ENCODE assay signal across 8 cellular contexts in the genomic region with DNA sequence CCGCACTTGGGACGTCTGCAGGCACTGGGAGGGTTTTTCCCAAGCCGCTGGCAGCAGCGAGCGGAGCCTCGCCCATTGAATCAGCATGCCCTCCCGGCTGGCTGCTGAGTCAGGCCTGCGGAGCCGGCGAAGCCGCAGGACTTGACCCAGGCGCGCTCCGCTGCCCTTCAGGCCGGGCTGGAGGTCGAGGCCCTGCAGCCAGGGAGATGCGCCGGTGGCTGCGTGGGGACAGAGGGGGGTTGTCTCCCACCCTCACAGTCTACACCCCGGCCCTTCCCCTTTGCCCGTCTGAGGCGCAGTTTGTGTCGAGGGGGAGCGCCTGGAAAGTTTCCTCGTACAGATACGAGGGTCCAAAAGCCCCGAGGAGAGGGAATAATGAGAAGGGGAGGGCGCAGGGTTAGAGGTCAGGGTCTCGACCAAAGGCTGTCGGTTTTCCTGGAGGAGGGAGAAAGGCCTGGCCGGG. TPM values are rescaled to one million over a fixed set of nuclear protein-coding genes. Genes with fewer than 3 reads are reported as not detected.
A peak's percentile ranks its signal among the peaks of the same experiment; 100 is the strongest.
DNase-seq lines count a peak whose midpoint lies in the region; ATAC-seq and TF ChIP-seq lines count a peak whose summit lies in the region.

No MANE protein-coding gene starts in this region.

- ATAC-seq in HG03196 (IDR thresholded peaks at IDR 0.05; ENCODE audit: unreplicated experiment) = no peak

- H3K4me3 ChIP-seq in cardiac muscle cell (peak overlapping the region; percentile 93), osteoblast (ENCODE audit: insufficient read depth, low read length) (peak overlapping the region; percentile 81)

- H3K4me1 Mint-ChIP-seq in activated naive CD8-positive, alpha-beta T cell treated with anti-CD3 and anti-CD28 coated beads for 36 hours = peaks cover 29% of the 10 kb centered on the region

- no peaks in the 10 kb centered on the region for H3K9me3 Mint-ChIP-seq in activated naive CD8-positive, alpha-beta T cell treated with anti-CD3 and anti-CD28 coated beads for 36 hours

- peaks cover 46% of the 10 kb centered on the region for H3K79me2 ChIP-seq in osteoblast (ENCODE audit: insufficient read depth, low read length)

- H3K36me3 Mint-ChIP-seq in activated naive CD8-positive, alpha-beta T cell treated with anti-CD3 and anti-CD28 coated beads for 36 hours = no peaks in the 10 kb centered on the region

- peak overlapping the region; percentile 86 for H3K4me3 Mint-ChIP-seq in activated naive CD8-positive, alpha-beta T cell treated with anti-CD3 and anti-CD28 coated beads for 36 hours

- TF ChIP-seq CTCF in cardiac muscle cell (IDR thresholded peaks at IDR 0.05; ENCODE audit: low read depth, low read length) = no peak
- TF ChIP-seq CTCF in osteoblast (IDR thresholded peaks at IDR 0.05; ENCODE audit: extremely low read depth, low read depth, low read length) = no peak

- no peaks in the 10 kb centered on the region for H3K27me3 ChIP-seq in cardiac muscle cell
- H3K27me3 ChIP-seq in osteoblast (ENCODE audit: insufficient read depth, low read length) = no peaks in the 10 kb centered on the region

- H3K4me2 ChIP-seq in osteoblast (ENCODE audit: insufficient read depth, low read length) = peak overlapping the region; percentile 86

- DNase-seq in NCI-H1417 (lab: John Stamatoyannopoulos, UW) (peak; percentile 8 to 63 (median 61)), NCI-H1417 treated with DMSO at 0.1 percent for 48 hours (lab: John Stamatoyannopoulos, UW) (no peak), LHCN-M2 (ENCODE audit: low read depth) (peak; percentile 79), cardiac muscle cell (ENCODE audit: low read depth in 1 of 2, low spot score in 1 of 2) (peak; percentile 52 to 76), osteoblast (ENCODE audit: insufficient read length, low spot score, missing footprints) (peak; percentile 98), activated gamma-delta T cell (lab: John Stamatoyannopoulos, UW) (no peak)
- DNase-seq in activated naive CD8-positive, alpha-beta T cell treated with anti-CD3 and anti-CD28 coated beads for 36 hours = peak; percentile 30

- peaks cover 30% of the 10 kb centered on the region for H4K20me1 ChIP-seq in osteoblast (ENCODE audit: insufficient read depth, low read length)

- peaks cover 5% of the 10 kb centered on the region for H3K27me3 Mint-ChIP-seq in activated naive CD8-positive, alpha-beta T cell treated with anti-CD3 and anti-CD28 coated beads for 36 hours

- H3K27ac ChIP-seq in cardiac muscle cell (peak overlapping the region; percentile 95), osteoblast (ENCODE audit: low read depth, low read length) (peak overlapping the region; percentile 93)

- H3K4me1 ChIP-seq in cardiac muscle cell (ENCODE audit: low read depth) (peaks cover 15% of the 10 kb centered on the region), osteoblast (ENCODE audit: insufficient read depth, low read length) (peaks cover 35% of the 10 kb centered on the region)

- H2AFZ ChIP-seq in osteoblast (ENCODE audit: low read length) = peak overlapping the region; percentile 62

- H3K9me3 ChIP-seq in cardiac muscle cell (ENCODE audit: low read depth) (no peaks in the 10 kb centered on the region), osteoblast (ENCODE audit: low read depth, low read length) (no peaks in the 10 kb centered on the region)

- peak overlapping the region; percentile 84 for H3K27ac Mint-ChIP-seq in activated naive CD8-positive, alpha-beta T cell treated with anti-CD3 and anti-CD28 coated beads for 36 hours

- H3K36me3 ChIP-seq in cardiac muscle cell (no peaks in the 10 kb centered on the region), osteoblast (ENCODE audit: insufficient read depth, low read length) (peaks cover 9% of the 10 kb centered on the region)

RNA-seq across cellular contexts. Expression of a gene that starts 0.8 kb away (rescaled TPM):
- total RNA-seq in LHCN-M2 (2014; rRNA removed) = 258 and 283 TPM in 2 replicates
- 86.7 TPM for polyA plus RNA-seq in LHCN-M2 (2012)
- total RNA-seq in activated naive CD8-positive, alpha-beta T cell treated with anti-CD3 and anti-CD28 coated beads for 36 hours = 10 to 100 TPM; 88.0 to 88.6 TPM
- total RNA-seq in cardiac muscle cell = 252 and 365 TPM in 2 replicates
- polyA plus RNA-seq in cardiac muscle cell = 167 and 190 TPM in 2 replicates
- 198 and 205 TPM in 2 replicates for total RNA-seq in osteoblast

Comparison
In these comparisons a context has a peak if more than half of its experiments do, and no peak if none do; other contexts are left out.
1. DNase-seq: peak in NCI-H1417 (3 of 3), LHCN-M2 (single experiment), activated naive CD8-positive, alpha-beta T cell treated with anti-CD3 and anti-CD28 coated beads for 36 hours (single experiment), cardiac muscle cell (2 of 2) and osteoblast (single experiment); none in NCI-H1417 treated with DMSO at 0.1 percent for 48 hours (single experiment) and activated gamma-delta T cell (single experiment).